8 cellular contexts compared by ENCODE assay signal in the genomic region with DNA sequence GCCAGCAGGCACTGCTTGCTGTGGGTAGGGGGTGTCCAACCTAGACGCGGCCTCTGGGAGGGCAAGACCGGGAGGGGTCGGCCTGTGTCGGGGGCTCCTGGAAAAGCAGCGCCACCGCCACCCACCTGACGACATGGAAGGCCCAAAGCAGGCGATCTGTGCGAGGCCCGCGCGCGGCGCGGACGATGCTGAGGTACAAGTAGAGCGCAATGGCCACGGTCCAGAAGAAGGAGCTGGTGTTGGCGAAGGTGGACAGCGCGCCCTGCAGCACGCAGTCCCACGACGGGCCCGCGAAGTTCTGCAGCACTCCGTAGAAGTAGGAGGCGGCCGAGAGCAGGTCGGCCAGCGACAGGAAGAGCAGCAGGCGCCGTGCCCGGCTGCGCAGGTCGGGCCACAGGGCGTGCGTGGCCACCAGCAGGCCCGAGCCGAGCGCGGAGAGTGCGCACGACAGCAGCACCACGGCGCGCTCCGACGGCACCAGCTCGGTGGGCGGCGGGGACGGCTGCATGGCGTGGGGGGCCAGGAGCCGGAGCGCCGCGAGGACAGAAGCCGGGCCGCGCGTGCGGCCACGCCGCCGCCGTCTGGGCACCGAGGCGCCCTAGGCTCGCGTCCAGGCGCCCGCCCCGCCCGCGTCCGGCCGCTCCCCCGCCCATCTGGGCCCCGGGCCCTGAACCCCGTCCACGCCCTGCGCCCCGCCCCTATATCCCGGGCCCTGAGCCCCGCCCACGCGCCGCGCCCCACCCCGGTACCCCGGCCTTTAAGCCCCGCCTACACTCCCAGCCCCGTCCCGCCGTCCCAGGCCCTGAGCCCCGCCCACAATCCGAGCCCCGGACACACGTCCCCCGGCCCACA. TPM values are rescaled to one million over a fixed set of nuclear protein-coding genes. Genes with fewer than 3 reads are reported as not detected.
A peak's percentile ranks its signal among the peaks of the same experiment; 100 is the strongest.
DNase-seq lines count a peak whose midpoint lies in the region; ATAC-seq and TF ChIP-seq lines count a peak whose summit lies in the region.

A gene with protein sequence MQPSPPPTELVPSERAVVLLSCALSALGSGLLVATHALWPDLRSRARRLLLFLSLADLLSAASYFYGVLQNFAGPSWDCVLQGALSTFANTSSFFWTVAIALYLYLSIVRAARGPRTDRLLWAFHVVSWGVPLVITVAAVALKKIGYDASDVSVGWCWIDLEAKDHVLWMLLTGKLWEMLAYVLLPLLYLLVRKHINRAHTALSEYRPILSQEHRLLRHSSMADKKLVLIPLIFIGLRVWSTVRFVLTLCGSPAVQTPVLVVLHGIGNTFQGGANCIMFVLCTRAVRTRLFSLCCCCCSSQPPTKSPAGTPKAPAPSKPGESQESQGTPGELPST (minus strand): TSS at position 583 of the 852 bp plus-strand sequence. CDS start 75 bp downstream, at position 508.

- CTCF ChIA-PET in activated CD4-positive, alpha-beta memory T cell treated with anti-CD3 and anti-CD28 coated beads, Interleukin-2, amount 10 ng/mL, durations not matched to agents 7 days and 5 days (lab: Charles Lee) = interaction anchor here (0.6 to 2.6 kb wide), 5 partner anchors 13 to 363 kb away, joined by 3 to 19 read pairs (median 4); a partner anchor contains a TSS

- DNase-seq in GM13977 (ENCODE audit: low spot score) (peak; percentile 99), NCI-H2196 treated with DMSO at 0.1 percent for 48 hours (lab: John Stamatoyannopoulos, UW; ENCODE audit: unreplicated experiment) (peak; percentile 61), ecto neural progenitor cell (ENCODE audit: low spot score) (peak; percentile 93), medulla oblongata (ENCODE audit: extremely low spot score) (peak; percentile 60)
- DNase-seq in activated CD4-positive, alpha-beta memory T cell treated with anti-CD3 and anti-CD28 coated beads, Interleukin-2, amount 10 ng/mL, durations not matched to agents 7 days and 5 days = peak; percentile 87
- DNase-seq in stimulated activated CD8-positive, alpha-beta memory T cell treated with anti-CD3 and anti-CD28 coated beads, Interleukin-12 subunit alpha, Interleukin-12 subunit beta, amount 100 ng/mL, for 4 hours (ENCODE audit: low read depth) = peak; percentile 63

- peaks cover 31% of the 10 kb centered on the region for H3K4me1 Mint-ChIP-seq in activated CD4-positive, alpha-beta memory T cell treated with anti-CD3 and anti-CD28 coated beads, Interleukin-2, amount 10 ng/mL, durations not matched to agents 7 days and 5 days

- H3K4me3 Mint-ChIP-seq in activated CD4-positive, alpha-beta memory T cell treated with anti-CD3 and anti-CD28 coated beads, Interleukin-2, amount 10 ng/mL, durations not matched to agents 7 days and 5 days = peak within 1 kb of the TSS; percentile 83

- H3K36me3 Mint-ChIP-seq in activated CD4-positive, alpha-beta memory T cell treated with anti-CD3 and anti-CD28 coated beads, Interleukin-2, amount 10 ng/mL, durations not matched to agents 7 days and 5 days (ENCODE audit: low read depth) = no peaks in the 10 kb centered on the region

- peaks cover 12% of the 10 kb centered on the region for H3K27me3 Mint-ChIP-seq in activated CD4-positive, alpha-beta memory T cell treated with anti-CD3 and anti-CD28 coated beads, Interleukin-2, amount 10 ng/mL, durations not matched to agents 7 days and 5 days

- POLR2A ChIA-PET in activated CD4-positive, alpha-beta memory T cell treated with anti-CD3 and anti-CD28 coated beads, Interleukin-2, amount 10 ng/mL, durations not matched to agents 7 days and 5 days (lab: Charles Lee) = interaction anchor here (1.2 kb wide), 1 partner anchor 106 kb away, joined by 3 read pairs; a partner anchor contains a TSS

- no peak for TF ChIP-seq CTCF in GM13977 (IDR thresholded peaks at IDR 0.05; ENCODE audit: extremely low read depth, insufficient read depth, missing control alignments)

- ATAC-seq in HG02623 (IDR thresholded peaks at IDR 0.05; ENCODE audit: unreplicated experiment) (peak; percentile 65), GM18858 (IDR thresholded peaks at IDR 0.05; ENCODE audit: unreplicated experiment) (no peak)

- H3K27ac Mint-ChIP-seq in activated CD4-positive, alpha-beta memory T cell treated with anti-CD3 and anti-CD28 coated beads, Interleukin-2, amount 10 ng/mL, durations not matched to agents 7 days and 5 days = peak within 1 kb of the TSS; percentile 9

- no peaks in the 10 kb centered on the region for H3K9me3 Mint-ChIP-seq in activated CD4-positive, alpha-beta memory T cell treated with anti-CD3 and anti-CD28 coated beads, Interleukin-2, amount 10 ng/mL, durations not matched to agents 7 days and 5 days

- in situ Hi-C loops in GM13977 (cut with MboI; ENCODE audit: low pct_unique_long_range_greater_than_20kb, low sequenced_read_pairs, unreplicated experiment) = no loop called here

RNA-seq across cellular contexts. Expression of the gene that starts here (rescaled TPM):
- 1 to 10 TPM; 3.5 to 5.0 TPM for total RNA-seq in activated CD4-positive, alpha-beta memory T cell treated with anti-CD3 and anti-CD28 coated beads, Interleukin-2, amount 10 ng/mL, durations not matched to agents 7 days and 5 days
